ENCODE assay signal across 8 cellular contexts in genomic region chr16:66515543-66516171, GRCh38. TPM values are rescaled to one million over a fixed set of nuclear protein-coding genes. Genes with fewer than 3 reads are reported as not detected.
DNase-seq lines count a peak whose midpoint lies in the region; ATAC-seq and TF ChIP-seq lines count a peak whose summit lies in the region.

No MANE protein-coding gene starts in this region.

- H3K27me3 Mint-ChIP-seq in neural progenitor cell (ENCODE audit: insufficient read depth, low read depth): peaks cover 5% of the 10 kb centered on the region

- H3K9me3 ChIP-seq in Peyer's patch (no peaks in the 10 kb centered on the region), neural progenitor cell (ENCODE audit: low read depth) (no peaks in the 10 kb centered on the region)
- H3K9me3 ChIP-seq in effector memory CD4-positive, alpha-beta T cell (ENCODE audit: control insufficient read depth, low read length): no peaks in the 10 kb centered on the region

- H3K4me1 ChIP-seq in Peyer's patch (peaks cover 17 to 47% (median 34%) of the 10 kb centered on the region in 4 donors), neural progenitor cell (peaks cover 31% of the 10 kb centered on the region)
- H3K4me1 ChIP-seq in effector memory CD4-positive, alpha-beta T cell (ENCODE audit: control insufficient read depth, insufficient read depth, low read length, poor library complexity, severe bottlenecking): peaks cover 50% of the 10 kb centered on the region

- H3F3A ChIP-seq in neural progenitor cell (ENCODE audit: low read depth): peaks cover 21% of the 10 kb centered on the region

- no peak overlapping the region for H2AFZ ChIP-seq in neural progenitor cell (replicated peaks)

- intact Hi-C loops in sciatic nerve (cut with DNase I): no loop called here

- H3K36me3 Mint-ChIP-seq in neural progenitor cell: peaks cover 20% of the 10 kb centered on the region

- H3K4me3 ChIP-seq in Peyer's patch (no peak overlapping the region), neural progenitor cell (no peak overlapping the region)
- no peak overlapping the region for H3K4me3 ChIP-seq in effector memory CD4-positive, alpha-beta T cell (ENCODE audit: insufficient read depth, low read depth, low read length, poor library complexity, severe bottlenecking)

- H3K79me2 ChIP-seq in neural progenitor cell (ENCODE audit: low read depth): no peaks in the 10 kb centered on the region

- no peaks in the 10 kb centered on the region for H4K20me1 ChIP-seq in neural progenitor cell (ENCODE audit: low read depth)

- DNase-seq in NOMO-1 (lab: John Stamatoyannopoulos, UW; ENCODE audit: unreplicated experiment in 2 of 2) (peak; percentile 26 to 31), NOMO-1 treated with dmso at 0.1 percent for 144 hours (lab: John Stamatoyannopoulos, UW; ENCODE audit: unreplicated experiment) (no peak), Peyer's patch (peak; percentile 28 to 46 (median 39)), neural progenitor cell (ENCODE audit: low spot score) (no peak), sciatic nerve (ENCODE audit: low spot score) (no peak)
- no peak for DNase-seq in effector memory CD4-positive, alpha-beta T cell
- no peak for DNase-seq in stimulated activated naive CD4-positive, alpha-beta T cell (lab: John Stamatoyannopoulos, UW)

- H3K4me1 Mint-ChIP-seq in neural progenitor cell: peaks cover 45% of the 10 kb centered on the region

- no peak overlapping the region for H3K9ac ChIP-seq in neural progenitor cell

- no peak overlapping the region for H3K4me3 Mint-ChIP-seq in neural progenitor cell

- ATAC-seq in sciatic nerve: no peak
- no peak for ATAC-seq in HG03025 (IDR thresholded peaks at IDR 0.05; ENCODE audit: low FRiP score, unreplicated experiment)

- H3K27ac ChIP-seq in Peyer's patch: peak overlapping the region; percentile 83 to 99 (median 92)
- peak overlapping the region; percentile 88 for H3K27ac ChIP-seq in effector memory CD4-positive, alpha-beta T cell (ENCODE audit: insufficient read depth, low read length, poor library complexity, severe bottlenecking)
- no peak overlapping the region for H3K27ac ChIP-seq in neural progenitor cell

- TF ChIP-seq POLR2A in Peyer's patch (IDR thresholded peaks at IDR 0.05): no peak

- peaks cover 2% of the 10 kb centered on the region for H3K9me3 Mint-ChIP-seq in neural progenitor cell

- H3K36me3 ChIP-seq in Peyer's patch (peaks cover 0 to 10% (median 0%) of the 10 kb centered on the region in 3 donors), neural progenitor cell (no peaks in the 10 kb centered on the region)
- H3K36me3 ChIP-seq in effector memory CD4-positive, alpha-beta T cell (ENCODE audit: control insufficient read depth, insufficient read depth, low read length): no peaks in the 10 kb centered on the region

- TF ChIP-seq CTCF in Peyer's patch (IDR thresholded peaks at IDR 0.05) (peak in 4 of 6 experiments; percentile 30 to 44 (median 35)), neural progenitor cell (IDR thresholded peaks at IDR 0.05) (peak; percentile 15)

- no peak overlapping the region for H3K4me2 ChIP-seq in neural progenitor cell

- no peak overlapping the region for H3K27ac Mint-ChIP-seq in neural progenitor cell

- H3K27me3 ChIP-seq in Peyer's patch (no peaks in the 10 kb centered on the region), neural progenitor cell (no peaks in the 10 kb centered on the region)
- no peaks in the 10 kb centered on the region for H3K27me3 ChIP-seq in effector memory CD4-positive, alpha-beta T cell (replicated peaks; ENCODE audit: control insufficient read depth, insufficient read depth, low read length, poor library complexity, severe bottlenecking)

RNA-seq across cellular contexts. Expression of gene TK2, which starts 34.3 kb away (rescaled TPM):
- total RNA-seq in Peyer's patch (10 to 100 TPM; 22.8 to 33.1 (median 27.1) TPM), neural progenitor cell (ENCODE audit: low replicate concordance) (7.1 and 7.3 TPM in 2 replicates), sciatic nerve (44.2 TPM)

RNA-seq across cellular contexts. Expression of gene CKLF, which starts 36.7 kb away (rescaled TPM):
- total RNA-seq in Peyer's patch: 10 to 100 TPM in 3 of 4 donors, 1 to 10 TPM in 1; 7.5 to 47.1 (median 22.2) TPM
- total RNA-seq in neural progenitor cell (ENCODE audit: low replicate concordance): 33.3 and 38.6 TPM in 2 replicates
- total RNA-seq in sciatic nerve: 36.9 TPM

RNA-seq across cellular contexts. Expression of gene CMTM1, which starts 50.6 kb away (rescaled TPM):
- total RNA-seq in Peyer's patch (1 to 10 TPM in 3 of 4 donors, not detected in 1; 1.4 to 3.6 (median 2.1) TPM), neural progenitor cell (ENCODE audit: low replicate concordance) (2.9 TPM in 1 of 2 replicates, not detected in the other), sciatic nerve (6.2 TPM)

Comparison
In these comparisons a context has a peak if more than half of its experiments do, and no peak if none do; other contexts are left out.
1. DNase-seq: peak in NOMO-1 (2 of 2) and Peyer's patch (3 of 3); none in NOMO-1 treated with dmso at 0.1 percent for 144 hours (single experiment), effector memory CD4-positive, alpha-beta T cell (0 of 3), neural progenitor cell (single experiment), stimulated activated naive CD4-positive, alpha-beta T cell (0 of 6) and sciatic nerve (single experiment).